ENCODE assay signal across 8 cellular contexts in the genomic region with DNA sequence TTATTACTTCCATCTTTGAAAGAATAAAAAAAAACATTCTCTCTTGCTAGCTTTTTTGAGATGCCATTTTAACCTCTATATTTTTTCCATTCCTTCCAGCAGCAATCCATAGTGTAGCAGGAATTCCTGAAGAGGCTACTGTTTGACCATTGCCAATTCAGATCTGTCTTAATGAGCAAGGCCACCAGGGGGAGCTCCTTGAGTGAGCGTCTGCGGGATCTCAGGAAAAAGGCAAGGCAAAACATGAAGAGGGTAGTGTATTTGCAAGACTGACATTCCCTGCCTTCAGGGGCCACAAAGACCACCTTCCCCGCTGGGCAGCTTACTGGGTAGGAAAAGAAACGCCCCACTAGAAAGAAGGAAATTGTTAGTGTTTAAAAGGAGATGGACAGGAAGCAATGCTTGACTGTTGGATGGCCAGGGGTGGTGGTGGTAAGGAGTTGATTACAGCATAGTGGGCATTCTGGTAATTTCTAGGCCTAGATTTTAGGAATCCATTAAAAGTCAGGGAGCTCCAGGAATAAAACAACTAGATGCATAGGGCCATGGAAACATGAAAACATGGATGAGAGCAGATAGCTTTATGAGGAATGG.
DNase-seq lines count a peak whose midpoint lies in the region; ATAC-seq and TF ChIP-seq lines count a peak whose summit lies in the region.

No MANE protein-coding gene starts in this region.

- 17 to 54% methylated on average over 2 to 4 of the region's 4 CpGs for WGBS in gastroesophageal sphincter (ENCODE audit: low coverage in 1 of 2), 2 donors

- POLR2A ChIA-PET in HEK293 (lab: Yijun Ruan, JAX): no interaction called here

- H3K4me3 ChIP-seq in HEK293 (ENCODE audit: low read depth, low read length) (no peak overlapping the region), gastroesophageal sphincter (no peak overlapping the region), parathyroid adenoma (ENCODE audit: low read depth, low read length) (no peak overlapping the region)

- ATAC-seq in gastroesophageal sphincter (no peak), GM19397 (IDR thresholded peaks at IDR 0.05; ENCODE audit: unreplicated experiment) (no peak)

- no peak overlapping the region for H2AFZ ChIP-seq in parathyroid adenoma

- H3K9ac ChIP-seq in parathyroid adenoma: no peak overlapping the region

- no peaks in the 10 kb centered on the region for H3K79me2 ChIP-seq in parathyroid adenoma

- TF ChIP-seq POLR2A in gastroesophageal sphincter (IDR thresholded peaks at IDR 0.05): no peak

- H3K9me3 ChIP-seq in HEK293 (ENCODE audit: control insufficient read depth, insufficient read depth, low read depth, low read length): no peaks in the 10 kb centered on the region
- H3K9me3 ChIP-seq in gastroesophageal sphincter: peaks cover 0 to 10% (median 0%) of the 10 kb centered on the region in 3 donors
- no peaks in the 10 kb centered on the region for H3K9me3 ChIP-seq in parathyroid adenoma (ENCODE audit: control insufficient read depth, low read length)

- H3K27ac ChIP-seq in HEK293 (ENCODE audit: extremely low read depth, low read depth, low read length) (no peak overlapping the region), gastroesophageal sphincter (no peak overlapping the region), parathyroid adenoma (no peak overlapping the region)

- H3K27me3 ChIP-seq in gastroesophageal sphincter (no peaks in the 10 kb centered on the region), parathyroid adenoma (ENCODE audit: control insufficient read depth, insufficient read depth, low read length) (no peaks in the 10 kb centered on the region)

- H3K4me1 ChIP-seq in HEK293 (ENCODE audit: control insufficient read depth, insufficient read depth, low read length): no peaks in the 10 kb centered on the region
- no peaks in the 10 kb centered on the region for H3K4me1 ChIP-seq in gastroesophageal sphincter
- no peaks in the 10 kb centered on the region for H3K4me1 ChIP-seq in parathyroid adenoma

- no peak for TF ChIP-seq EP300 in gastroesophageal sphincter (IDR thresholded peaks at IDR 0.05)

- no peak overlapping the region for H3K4me2 ChIP-seq in parathyroid adenoma (ENCODE audit: low read length)

- H3K36me3 ChIP-seq in HEK293 (ENCODE audit: control insufficient read depth in 2 of 2, insufficient read depth in 1 of 2, low read length in 2 of 2) (no peaks in the 10 kb centered on the region), gastroesophageal sphincter (no peaks in the 10 kb centered on the region), parathyroid adenoma (ENCODE audit: control insufficient read depth, insufficient read depth, low read length) (no peaks in the 10 kb centered on the region)

- CTCF ChIA-PET in HEK293 (lab: Yijun Ruan, JAX): interaction anchor here (0.6 to 5.1 kb wide), 38 partner anchors 8 to 1670 kb away, joined by 3 to 62 read pairs (median 4); a partner anchor contains a TSS

- DNase-seq in activated gamma-delta T cell treated with Interleukin-2 at 50 U/mL for 16 hours: peak; percentile 5
- no peak for DNase-seq in activated gamma-delta T cell (lab: John Stamatoyannopoulos, UW)
- peak; percentile 1 for DNase-seq in NCI-H1930 (lab: John Stamatoyannopoulos, UW)
- DNase-seq in activated T-cell treated with anti-CD3 and anti-CD28 coated beads for 24 hours (ENCODE audit: low read depth): peak; percentile 2

- TF ChIP-seq CTCF in HEK293 (tag by site-specific recombination; IDR thresholded peaks at IDR 0.05): peak; percentile 39; the same call in 1 of the 2 replicates
- peak; percentile 43 to 66 (median 54) for TF ChIP-seq CTCF in gastroesophageal sphincter (IDR thresholded peaks at IDR 0.05)
- peak; percentile 58 for TF ChIP-seq CTCF in parathyroid adenoma (IDR thresholded peaks at IDR 0.05)

TF ChIP-seq in HEK293, 187 proteins besides CTCF, POLR2A, EP300 and RAD21:
- TF ChIP-seq, protein P1, sequence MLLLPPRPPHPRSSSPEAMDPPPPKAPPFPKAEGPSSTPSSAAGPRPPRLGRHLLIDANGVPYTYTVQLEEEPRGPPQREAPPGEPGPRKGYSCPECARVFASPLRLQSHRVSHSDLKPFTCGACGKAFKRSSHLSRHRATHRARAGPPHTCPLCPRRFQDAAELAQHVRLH (tag by site-specific recombination; IDR thresholded peaks at IDR 0.05): peak; percentile 12; the same call in 1 of the 2 replicates
- TF ChIP-seq ZNF654 (tag by site-specific recombination; IDR thresholded peaks at IDR 0.05; ENCODE audit: low read depth) (peak; percentile 76), IKZF3 (tag by site-specific recombination; IDR thresholded peaks at IDR 0.05) (0 out of 2 replicates have a peak, but pooled peaks have one; percentile 11), ZNF660 (tag by site-specific recombination; IDR thresholded peaks at IDR 0.05) (peak; percentile 78), KLF10 (tag by site-specific recombination; IDR thresholded peaks at IDR 0.05) (no peak)
